In the genomic region with DNA sequence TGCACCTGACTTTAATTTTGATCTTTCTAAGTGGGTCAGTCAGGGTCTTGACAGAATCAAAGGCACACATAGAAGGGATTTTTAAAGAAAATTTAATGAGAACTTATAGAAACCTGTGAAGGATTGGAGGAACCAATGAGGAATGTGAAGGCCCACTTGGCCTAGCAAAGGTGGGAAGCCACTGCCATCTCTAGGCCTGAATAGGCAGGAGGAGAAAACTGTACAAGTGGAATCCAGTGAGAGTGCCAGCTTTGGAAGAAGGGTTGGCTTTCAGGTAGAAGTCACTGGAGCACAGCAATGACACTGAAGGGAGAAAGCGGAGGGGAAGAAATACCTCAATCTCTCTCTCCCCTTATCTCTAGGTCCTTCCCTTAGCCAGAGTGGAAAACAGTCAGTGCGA, we compare ENCODE assay signal across 13 cellular contexts.
DNase-seq lines count a peak whose midpoint lies in the region; ATAC-seq, FAIRE-seq and TF ChIP-seq lines count a peak whose summit lies in the region.
"Had no signal": no experiment of that assay in that cellular context is flagged by ENCODE, and none has a peak within 500 bp of the region (broad histone marks: within the 10 kb centered on the region; RNA-seq: fewer than 3 reads in every experiment).

No MANE protein-coding gene starts in this region.

- H3K27ac ChIP-seq in H1 (ENCODE audit: low read depth, low read length): no peak overlapping the region
- H3K27ac ChIP-seq: suprapubic skin had no signal

- TF ChIP-seq EP300 in H1 (IDR thresholded peaks at IDR 0.05; ENCODE audit: borderline replicate concordance in 1 of 2, low read depth in 2 of 2, low read length in 2 of 2): no peak

- no peak overlapping the region for H3K56ac ChIP-seq in H1 (replicated peaks; ENCODE audit: insufficient read length, low read depth, low read length)

- TF ChIP-seq POLR2A in H1 (IDR thresholded peaks at IDR 0.05; ENCODE audit: control extremely low read depth in 1 of 2, low read depth in 2 of 2, low read length in 2 of 2): no peak

- no peaks in the 10 kb centered on the region for H4K20me1 ChIP-seq in H1 (replicated peaks in 1 of 2; ENCODE audit: control insufficient read depth in 1 of 2, insufficient read depth in 2 of 2, low read length in 2 of 2)

- no peaks in the 10 kb centered on the region for H3K9me3 Mint-ChIP-seq in activated CD8-positive, alpha-beta T cell treated with anti-CD3 and anti-CD28 coated beads for 36 hours
- no peaks in the 10 kb centered on the region for H3K9me3 Mint-ChIP-seq in activated CD8-positive, alpha-beta T cell treated with anti-CD3 and anti-CD28 coated beads, Interleukin-2, amount 10 ng/mL, durations not matched to agents 7 days and 5 days (ENCODE audit: insufficient read depth)
- H3K9me3 Mint-ChIP-seq in WTC11: no peaks in the 10 kb centered on the region
- H3K9me3 Mint-ChIP-seq: activated CD4-positive, alpha-beta memory T cell treated with anti-CD3 and anti-CD28 coated beads, Interleukin-2, amount 10 ng/mL, durations not matched to agents 7 days and 5 days had no signal

- no peak overlapping the region for H3K18ac ChIP-seq in H1 (ENCODE audit: extremely low read depth, low read length)

- ATAC-seq in activated CD8-positive, alpha-beta T cell treated with anti-CD3 and anti-CD28 coated beads for 36 hours: no peak
- ATAC-seq in activated CD8-positive, alpha-beta T cell treated with anti-CD3 and anti-CD28 coated beads, Interleukin-2, amount 10 ng/mL, durations not matched to agents 7 days and 5 days: no peak
- ATAC-seq in WTC11 (no peak), HG03139 (IDR thresholded peaks at IDR 0.05; ENCODE audit: unreplicated experiment) (no peak)

- H4K91ac ChIP-seq in H1 (replicated peaks; ENCODE audit: insufficient read length, low read length): no peak overlapping the region

- H2AK5ac ChIP-seq in H1 (ENCODE audit: low read depth, low read length): no peak overlapping the region

- H3K79me2 ChIP-seq in H1 (ENCODE audit: control insufficient read depth in 1 of 2, insufficient read depth in 2 of 2, low read length in 2 of 2): no peaks in the 10 kb centered on the region

- H3K4me1 ChIP-seq in H1 (replicated peaks in 1 of 4; ENCODE audit: control insufficient read depth in 3 of 4, insufficient read depth in 4 of 4, low read length in 3 of 4): peaks cover 0 to 4% (median 0%) of the 10 kb centered on the region in 4 experiments; a peak in 1 of 7 replicates
- H3K4me1 ChIP-seq: suprapubic skin had no signal

- H3K23ac ChIP-seq in H1 (ENCODE audit: insufficient read length): no peak overlapping the region

- no peak for TF ChIP-seq CTCF in activated CD8-positive, alpha-beta T cell treated with anti-CD3 and anti-CD28 coated beads for 36 hours (IDR thresholded peaks at IDR 0.05)
- TF ChIP-seq CTCF in H1 (IDR thresholded peaks at IDR 0.05; ENCODE audit: control extremely low read depth in 1 of 3, insufficient read depth in 1 of 3, low read depth in 1 of 3, low read length in 3 of 3) (peak in 1 of 3 experiments; percentile 13; a peak in 1 of 4 replicates), retinal pigment epithelial cell (conservative IDR thresholded peaks at IDR 0.05; ENCODE audit: low read depth, low read length) (peak; percentile 8), WTC11 (IDR thresholded peaks at IDR 0.05) (no peak)

- intact Hi-C loops in activated CD8-positive, alpha-beta T cell treated with anti-CD3 and anti-CD28 coated beads for 36 hours (cut with micrococcal nuclease): no loop called here

- 83% methylated on average over 1 of the region's 2 CpGs; no CpG with 5 or more reads in 1 of the 2 experiments for WGBS in H1 (ENCODE audit: extremely low coverage in 1 of 2, insufficient coverage in 1 of 2, insufficient read length in 1 of 2, insufficient replicate concordance in 2 of 2, low coverage in 1 of 2, low lambda C conversion rate in 2 of 2, missing lambda C conversion rate in 1 of 2), 2 experiments

- H2BK15ac ChIP-seq in H1 (ENCODE audit: low read length): no peak overlapping the region

- no peak overlapping the region for H3K4me3 Mint-ChIP-seq in activated CD8-positive, alpha-beta T cell treated with anti-CD3 and anti-CD28 coated beads for 36 hours
- no peak overlapping the region for H3K4me3 Mint-ChIP-seq in activated CD8-positive, alpha-beta T cell treated with anti-CD3 and anti-CD28 coated beads, Interleukin-2, amount 10 ng/mL, durations not matched to agents 7 days and 5 days
- H3K4me3 Mint-ChIP-seq in WTC11: no peak overlapping the region
- H3K4me3 Mint-ChIP-seq: activated CD4-positive, alpha-beta memory T cell treated with anti-CD3 and anti-CD28 coated beads, Interleukin-2, amount 10 ng/mL, durations not matched to agents 7 days and 5 days had no signal

- no peaks in the 10 kb centered on the region for H3K9me3 ChIP-seq in H1 (ENCODE audit: insufficient read depth in 2 of 2, low read depth in 1 of 2, low read length in 1 of 2)
- H3K9me3 ChIP-seq: suprapubic skin had no signal

- no peaks in the 10 kb centered on the region for H3K36me3 Mint-ChIP-seq in activated CD8-positive, alpha-beta T cell treated with anti-CD3 and anti-CD28 coated beads for 36 hours (ENCODE audit: low read depth)
- no peaks in the 10 kb centered on the region for H3K36me3 Mint-ChIP-seq in activated CD8-positive, alpha-beta T cell treated with anti-CD3 and anti-CD28 coated beads, Interleukin-2, amount 10 ng/mL, durations not matched to agents 7 days and 5 days (ENCODE audit: low read depth)
- H3K36me3 Mint-ChIP-seq in WTC11: no peaks in the 10 kb centered on the region

- peak overlapping the region; percentile 65; the same call in 1 of the 2 replicates for H2AFZ ChIP-seq in H1 (ENCODE audit: low read length)

- peak overlapping the region; percentile 5; the same call in 1 of the 2 replicates for H2BK20ac ChIP-seq in H1 (ENCODE audit: low read length)

- H2BK5ac ChIP-seq in H1 (ENCODE audit: low read depth, low read length): no peak overlapping the region

- peak; percentile 8 for DNase-seq in activated CD8-positive, alpha-beta T cell treated with anti-CD3 and anti-CD28 coated beads for 36 hours
- no peak for DNase-seq in activated CD8-positive, alpha-beta T cell treated with anti-CD3 and anti-CD28 coated beads, Interleukin-2, amount 10 ng/mL, durations not matched to agents 7 days and 5 days
- DNase-seq in NCI-H1092 treated with DMSO at 0.1 percent for 48 hours (lab: John Stamatoyannopoulos, UW) (peak; percentile 28), H1 (ENCODE audit: low read depth in 1 of 2, low spot score in 2 of 2) (no peak), retinal pigment epithelial cell (ENCODE audit: low read depth) (no peak), WTC11 (ENCODE audit: low spot score) (no peak), OCI-M2 (lab: John Stamatoyannopoulos, UW; ENCODE audit: unreplicated experiment) (no peak)
- DNase-seq: activated CD4-positive, alpha-beta memory T cell treated with anti-CD3 and anti-CD28 coated beads, Interleukin-2, amount 10 ng/mL, durations not matched to agents 7 days and 5 days; activated effector memory CD4-positive, alpha-beta T cell treated with Interleukin-2 at 50 U/mL for 16 hours; aorta; MG63 had no signal

- CTCF ChIA-PET in activated CD8-positive, alpha-beta T cell treated with anti-CD3 and anti-CD28 coated beads for 36 hours (lab: Charles Lee): no interaction called here
- CTCF ChIA-PET in activated CD8-positive, alpha-beta T cell treated with anti-CD3 and anti-CD28 coated beads, Interleukin-2, amount 10 ng/mL, durations not matched to agents 7 days and 5 days (lab: Charles Lee): no interaction called here
- CTCF ChIA-PET in H1 (lab: Charles Lee; ENCODE audit: partially characterized antibody): interaction anchor here (0.7 to 0.8 kb wide), 2 partner anchors 10 to 269 kb away, joined by 3 read pairs; no protein-coding TSS in a partner anchor
- CTCF ChIA-PET in WTC11 (lab: Charles Lee): no interaction called here

- no peak overlapping the region for H3K14ac ChIP-seq in H1 (ENCODE audit: insufficient read length)

- no peaks in the 10 kb centered on the region for H3K36me3 ChIP-seq in H1 (ENCODE audit: control insufficient read depth in 2 of 4, insufficient read depth in 4 of 4, low read length in 3 of 4)
- H3K36me3 ChIP-seq: MG63, suprapubic skin had no signal

- no peak overlapping the region for H3K4me2 ChIP-seq in H1 (ENCODE audit: insufficient read depth in 1 of 2, low read depth in 2 of 2, low read length in 2 of 2)

- H3K9ac ChIP-seq in H1 (replicated peaks in 1 of 4; ENCODE audit: extremely low read depth in 1 of 4, low read depth in 3 of 4, low read length in 3 of 4): no peak overlapping the region

- no peak overlapping the region for H4K5ac ChIP-seq in H1 (ENCODE audit: insufficient read length, low read depth, low read length)

- POLR2A ChIA-PET in activated CD8-positive, alpha-beta T cell treated with anti-CD3 and anti-CD28 coated beads for 36 hours (lab: Charles Lee): no interaction called here
- POLR2A ChIA-PET in activated CD8-positive, alpha-beta T cell treated with anti-CD3 and anti-CD28 coated beads, Interleukin-2, amount 10 ng/mL, durations not matched to agents 7 days and 5 days (lab: Charles Lee): no interaction called here
- POLR2A ChIA-PET in H1 (lab: Charles Lee; ENCODE audit: partially characterized antibody) (no interaction called here), WTC11 (lab: Charles Lee) (no interaction called here)

- no peak overlapping the region; the same call in 1 of the 2 replicates for H2BK12ac ChIP-seq in H1 (ENCODE audit: low read depth, low read length)

- no peaks in the 10 kb centered on the region for H3K23me2 ChIP-seq in H1 (ENCODE audit: low read depth, low read length)

- no peak overlapping the region for H3K27ac Mint-ChIP-seq in activated CD8-positive, alpha-beta T cell treated with anti-CD3 and anti-CD28 coated beads for 36 hours
- no peak overlapping the region for H3K27ac Mint-ChIP-seq in activated CD8-positive, alpha-beta T cell treated with anti-CD3 and anti-CD28 coated beads, Interleukin-2, amount 10 ng/mL, durations not matched to agents 7 days and 5 days
- no peak overlapping the region for H3K27ac Mint-ChIP-seq in WTC11
- H3K27ac Mint-ChIP-seq: activated CD4-positive, alpha-beta memory T cell treated with anti-CD3 and anti-CD28 coated beads, Interleukin-2, amount 10 ng/mL, durations not matched to agents 7 days and 5 days had no signal

- no peaks in the 10 kb centered on the region for H3K27me3 ChIP-seq in H1 (replicated peaks in 1 of 4; ENCODE audit: control insufficient read depth in 3 of 4, extremely low read depth in 1 of 4, insufficient read depth in 3 of 4, low read length in 3 of 4)
- H3K27me3 ChIP-seq: MG63, suprapubic skin had no signal

- no peak for FAIRE-seq in H1 (lab: Jason Lieb, UNC)

- H3K4me3 ChIP-seq in H1 (ENCODE audit: extremely low read depth in 1 of 4, insufficient read depth in 2 of 4, low read depth in 3 of 4, low read length in 4 of 4) (no peak overlapping the region), retinal pigment epithelial cell (ENCODE audit: low read length) (no peak overlapping the region)
- H3K4me3 ChIP-seq: MG63, suprapubic skin had no signal

- H3K27me3 Mint-ChIP-seq in activated CD8-positive, alpha-beta T cell treated with anti-CD3 and anti-CD28 coated beads for 36 hours: peaks cover 1% of the 10 kb centered on the region
- no peaks in the 10 kb centered on the region for H3K27me3 Mint-ChIP-seq in activated CD8-positive, alpha-beta T cell treated with anti-CD3 and anti-CD28 coated beads, Interleukin-2, amount 10 ng/mL, durations not matched to agents 7 days and 5 days (ENCODE audit: low read depth)
- no peaks in the 10 kb centered on the region for H3K27me3 Mint-ChIP-seq in WTC11 (ENCODE audit: low read depth)
- H3K27me3 Mint-ChIP-seq: activated CD4-positive, alpha-beta memory T cell treated with anti-CD3 and anti-CD28 coated beads, Interleukin-2, amount 10 ng/mL, durations not matched to agents 7 days and 5 days had no signal

- no peak overlapping the region for H2BK120ac ChIP-seq in H1 (replicated peaks; ENCODE audit: low read depth, low read length)

- peaks cover 3% of the 10 kb centered on the region for H3K4me1 Mint-ChIP-seq in activated CD8-positive, alpha-beta T cell treated with anti-CD3 and anti-CD28 coated beads for 36 hours (ENCODE audit: low read depth)
- no peaks in the 10 kb centered on the region for H3K4me1 Mint-ChIP-seq in activated CD8-positive, alpha-beta T cell treated with anti-CD3 and anti-CD28 coated beads, Interleukin-2, amount 10 ng/mL, durations not matched to agents 7 days and 5 days (ENCODE audit: low read depth)
- peaks cover 34% of the 10 kb centered on the region for H3K4me1 Mint-ChIP-seq in WTC11
- H3K4me1 Mint-ChIP-seq: activated CD4-positive, alpha-beta memory T cell treated with anti-CD3 and anti-CD28 coated beads, Interleukin-2, amount 10 ng/mL, durations not matched to agents 7 days and 5 days had no signal

- H3K79me1 ChIP-seq in H1 (ENCODE audit: low read depth, low read length): no peaks in the 10 kb centered on the region

- no peak overlapping the region for H4K8ac ChIP-seq in H1 (ENCODE audit: extremely low read depth, insufficient read depth, low read length)

- H3K4ac ChIP-seq in H1 (replicated peaks; ENCODE audit: insufficient read length, low read depth, low read length): no peak overlapping the region

- peak; percentile 23 to 40; a peak in 3 of 4 replicates for TF ChIP-seq RAD21 in H1 (IDR thresholded peaks at IDR 0.05 in 1 of 2, conservative IDR thresholded peaks at IDR 0.05 in 1 of 2; ENCODE audit: low read depth in 2 of 2, low read length in 2 of 2)

Comparison
In these comparisons a context has a peak if more than half of its experiments do, and no peak if none do; other contexts are left out.
1. DNase-seq: peak in activated CD8-positive, alpha-beta T cell treated with anti-CD3 and anti-CD28 coated beads for 36 hours (single experiment) and NCI-H1092 treated with DMSO at 0.1 percent for 48 hours (single experiment); none in activated CD8-positive, alpha-beta T cell treated with anti-CD3 and anti-CD28 coated beads, Interleukin-2, amount 10 ng/mL, durations not matched to agents 7 days and 5 days (single experiment), H1 (0 of 2), retinal pigment epithelial cell (single experiment), WTC11 (single experiment) and OCI-M2 (single experiment).